Comparison of ENCODE assay signal across 11 cellular contexts in the genomic region with DNA sequence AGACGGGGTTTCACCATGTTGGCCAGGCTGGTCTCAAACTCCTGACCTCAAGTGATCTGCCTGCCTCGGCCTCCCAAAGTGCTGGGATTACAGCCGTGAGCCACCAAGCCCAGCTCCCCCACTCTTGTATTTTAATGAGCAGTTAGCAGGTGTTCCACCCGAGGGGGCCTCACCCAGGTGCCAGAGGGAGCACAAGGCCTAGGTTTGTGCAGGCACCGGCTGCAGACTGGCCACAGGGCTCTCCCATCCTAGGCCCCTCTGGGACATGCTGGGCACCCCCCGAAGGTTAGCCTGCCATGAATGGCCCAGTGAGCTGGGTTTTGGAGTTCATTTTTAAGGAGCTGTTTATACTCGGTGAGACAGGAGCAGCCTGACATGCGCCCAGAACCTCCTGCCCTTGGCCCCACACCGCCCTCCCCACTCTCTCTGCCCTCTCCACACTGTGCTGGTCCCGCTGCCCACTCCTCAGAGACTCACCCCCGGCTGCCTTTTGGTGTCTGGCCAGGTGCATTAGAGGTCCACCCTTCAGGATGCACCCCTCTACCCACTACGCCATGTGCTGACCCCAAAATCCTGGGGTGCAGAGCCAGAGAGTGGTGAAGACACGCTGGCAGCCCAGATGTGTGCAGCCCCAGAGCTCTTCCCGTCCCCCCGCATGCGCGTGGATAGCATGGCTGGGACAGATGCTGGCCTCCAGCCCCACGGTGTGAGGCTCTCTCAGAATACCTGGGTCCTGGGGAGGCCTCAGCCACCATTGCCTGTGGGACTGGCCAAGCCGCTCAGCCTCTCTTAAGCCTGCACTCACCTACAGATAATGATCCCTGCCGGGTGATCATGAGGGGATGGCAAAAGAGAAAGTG. TPM values are rescaled to one million over a fixed set of nuclear protein-coding genes. Genes with fewer than 3 reads are reported as not detected.
"Had no signal": no experiment of that assay in that cellular context is flagged by ENCODE, and none has a peak within 500 bp of the region (broad histone marks: within the 10 kb centered on the region; RNA-seq: fewer than 3 reads in every experiment).

No MANE protein-coding gene starts in this region.

- H3K36me3 ChIP-seq: esophagus muscularis mucosa, ovary, tibial artery had no signal

- H3K27me3 ChIP-seq: esophagus muscularis mucosa, hepatocyte, ovary, tibial artery had no signal

- H3K4me3 Mint-ChIP-seq: activated naive CD4-positive, alpha-beta T cell treated with anti-CD3 and anti-CD28 coated beads, Interleukin-2, amount 10 ng/mL, durations not matched to agents 7 days and 5 days had no signal

- H3K27ac Mint-ChIP-seq: activated naive CD4-positive, alpha-beta T cell treated with anti-CD3 and anti-CD28 coated beads, Interleukin-2, amount 10 ng/mL, durations not matched to agents 7 days and 5 days had no signal

- H3K27ac ChIP-seq: esophagus muscularis mucosa, hepatocyte, ovary, tibial artery had no signal

- H3K9me3 ChIP-seq: esophagus muscularis mucosa, ovary, tibial artery had no signal

- H3K36me3 Mint-ChIP-seq: activated naive CD4-positive, alpha-beta T cell treated with anti-CD3 and anti-CD28 coated beads, Interleukin-2, amount 10 ng/mL, durations not matched to agents 7 days and 5 days had no signal

- H3K4me3 ChIP-seq: esophagus muscularis mucosa, hepatocyte, ovary, tibial artery had no signal

- H3K9me3 Mint-ChIP-seq: activated naive CD4-positive, alpha-beta T cell treated with anti-CD3 and anti-CD28 coated beads, Interleukin-2, amount 10 ng/mL, durations not matched to agents 7 days and 5 days had no signal

- DNase-seq: activated CD4-positive, CD25-positive, alpha-beta regulatory T cell treated with anti-CD3 and anti-CD28 coated beads, Interleukin-2, amount 50 U/mL, for 72 hours; activated naive CD4-positive, alpha-beta T cell treated with anti-CD3 and anti-CD28 coated beads, Interleukin-2, amount 10 ng/mL, durations not matched to agents 7 days and 5 days; left ventricle myocardium superior; ovary; stimulated activated CD4-positive, alpha-beta T cell treated with anti-CD3 and anti-CD28 coated beads, Interleukin-12 subunit alpha, Interleukin-12 subunit beta, amount 100 ng/mL, for 4 hours; stimulated activated CD4-positive, alpha-beta T cell treated with anti-CD3 and anti-CD28 coated beads, Interleukin-2, amount 100 ng/mL, for 24 hours; T1000; tibial artery had no signal

- ATAC-seq: left ventricle myocardium superior had no signal

RNA-seq across cellular contexts. Expression of a gene that starts 48.1 kb away (rescaled TPM):
- polyA plus RNA-seq: neural cell had no signal
